8 cellular contexts compared by ENCODE assay signal in the genomic region with DNA sequence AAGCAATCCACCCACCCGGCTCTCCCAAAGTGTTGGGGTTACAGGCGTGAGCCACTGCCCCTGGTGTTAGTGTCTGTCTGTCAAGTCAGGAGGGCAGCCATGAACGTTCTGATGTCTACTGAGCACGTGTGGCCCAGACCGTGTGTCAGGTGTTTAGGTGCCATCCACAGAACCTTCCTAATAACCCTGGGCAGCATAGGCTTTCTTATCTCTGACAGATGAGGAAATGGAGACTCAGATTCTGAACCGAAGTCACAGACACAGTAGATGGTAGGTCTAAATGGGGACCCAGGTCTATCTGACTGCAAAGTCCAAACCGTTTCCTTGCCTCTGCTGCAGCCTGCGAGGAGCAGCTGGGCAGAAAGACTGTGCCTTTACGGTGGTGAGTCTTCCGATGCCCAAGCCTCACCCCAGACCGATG. TPM values are rescaled to one million over a fixed set of nuclear protein-coding genes. Genes with fewer than 3 reads are reported as not detected.
DNase-seq lines count a peak whose midpoint lies in the region; ATAC-seq, FAIRE-seq and TF ChIP-seq lines count a peak whose summit lies in the region.

No MANE protein-coding gene starts in this region.

- no peaks in the 10 kb centered on the region for H3K79me2 ChIP-seq in HepG2 (ENCODE audit: insufficient read depth, low read length)

- in situ Hi-C loops in HepG2 (cut with HindIII; ENCODE audit: extremely low pct_ligation_motif_present, low pct_unique_long_range_greater_than_20kb), result no loop called here

- DNase-seq in heart left ventricle (no peak), left ventricle myocardium superior (no peak), HepG2 (ENCODE audit: low spot score) (no peak), type B pancreatic cell (ENCODE audit: extremely low spot score, unreplicated experiment) (no peak), NCI-H345 treated with DMSO at 0.1 percent for 48 hours (lab: John Stamatoyannopoulos, UW; ENCODE audit: unreplicated experiment) (no peak), DMS79 (lab: John Stamatoyannopoulos, UW) (no peak), GM10248 (ENCODE audit: extremely low spot score) (no peak)
- DNase-seq in activated T-cell treated with anti-CD3 and anti-CD28 coated beads, Interleukin-2, amount 50 U/mL, for 72 hours, result no peak

- H3K4me3 ChIP-seq in heart left ventricle (peak overlapping the region in 11 of 12 donors; percentile 56 to 81 (median 73)), HepG2 (replicated peaks in 1 of 3; ENCODE audit: insufficient read depth in 1 of 3, low read depth in 2 of 3, low read length in 3 of 3) (peak overlapping the region; percentile 43 to 89 (median 71))

- H3K27me3 ChIP-seq in heart left ventricle, result no peaks in the 10 kb centered on the region
- peaks cover 0 to 22% of the 10 kb centered on the region in 2 experiments; a peak in 4 of 5 replicates for H3K27me3 ChIP-seq in HepG2 (ENCODE audit: control insufficient read depth in 1 of 2, insufficient read depth in 2 of 2, low read length in 2 of 2)

- H2AFZ ChIP-seq in HepG2 (ENCODE audit: low read length), result peak overlapping the region; percentile 44

- H3K36me3 Mint-ChIP-seq in activated T-cell treated with anti-CD3 and anti-CD28 coated beads, Interleukin-2, amount 50 U/mL, for 72 hours (ENCODE audit: insufficient read depth in 2 of 2), result no peaks in the 10 kb centered on the region
- H3K36me3 Mint-ChIP-seq in type B pancreatic cell, result no peaks in the 10 kb centered on the region

- H3K9me3 ChIP-seq in heart left ventricle (no peaks in the 10 kb centered on the region), HepG2 (ENCODE audit: low read length) (no peaks in the 10 kb centered on the region)

- no peak for TF ChIP-seq EP300 in HepG2 (IDR thresholded peaks at IDR 0.05; ENCODE audit: low read depth in 2 of 2, low read length in 2 of 2)
- no peak for TF ChIP-seq EP300 in HepG2 (CRISPR knock-in tag; IDR thresholded peaks at IDR 0.05; ENCODE audit: borderline replicate concordance)

- CTCF ChIA-PET in HepG2 (lab: Yijun Ruan, JAX; ENCODE audit: low intra/inter-chr PET ratio, low total read pairs) (interaction anchor here (2.5 kb wide), 1 partner anchor 38 kb away, joined by 12 read pairs; no protein-coding TSS in a partner anchor), GM10248 (lab: Yijun Ruan, JAX) (interaction anchor here (0.7 to 2.1 kb wide), 10 partner anchors 10 to 78 kb away, joined by 3 to 10 read pairs (median 5); no protein-coding TSS in a partner anchor)

- TF ChIP-seq POLR2A in heart left ventricle (IDR thresholded peaks at IDR 0.05), result no peak
- TF ChIP-seq POLR2A in HepG2 (IDR thresholded peaks at IDR 0.05; ENCODE audit: insufficient read depth in 1 of 2, low read depth in 2 of 2, low read length in 2 of 2), result no peak

- peak overlapping the region; percentile 96 for H3K4me2 ChIP-seq in HepG2 (ENCODE audit: low read depth, low read length)

- H3K36me3 ChIP-seq in heart left ventricle (no peaks in the 10 kb centered on the region), HepG2 (replicated peaks in 1 of 2; ENCODE audit: control insufficient read depth in 1 of 2, insufficient read depth in 2 of 2, low read length in 2 of 2) (no peaks in the 10 kb centered on the region)

- H3K27ac ChIP-seq in heart left ventricle (peak overlapping the region in 11 of 12 donors; percentile 91 to 99 (median 94)), HepG2 (ENCODE audit: extremely low read length, insufficient read depth, low read length) (no peak overlapping the region)

- peak overlapping the region; percentile 75 for H3K27ac Mint-ChIP-seq in activated T-cell treated with anti-CD3 and anti-CD28 coated beads, Interleukin-2, amount 50 U/mL, for 72 hours
- H3K27ac Mint-ChIP-seq in type B pancreatic cell, result peak overlapping the region; percentile 23

- H3K4me1 ChIP-seq in heart left ventricle (peaks cover 0 to 90% (median 37%) of the 10 kb centered on the region in 12 donors), HepG2 (ENCODE audit: insufficient read depth, low read length) (peaks cover 76% of the 10 kb centered on the region)

- H3K4me1 Mint-ChIP-seq in activated T-cell treated with anti-CD3 and anti-CD28 coated beads, Interleukin-2, amount 50 U/mL, for 72 hours (ENCODE audit: low read depth), result peaks cover 73% of the 10 kb centered on the region
- H3K4me1 Mint-ChIP-seq in type B pancreatic cell (ENCODE audit: unreplicated experiment), result peaks cover 5% of the 10 kb centered on the region

- no peaks in the 10 kb centered on the region for H4K20me1 ChIP-seq in HepG2 (ENCODE audit: insufficient read depth, low read length)

- H3K9ac ChIP-seq in HepG2 (ENCODE audit: insufficient read depth, low read depth, low read length), result peak overlapping the region; percentile 41; the same call in 1 of the 2 replicates

- POLR2A ChIA-PET in HepG2 (lab: Yijun Ruan, JAX), result interaction anchor here (1.9 to 8.9 kb wide), 3 partner anchors 13 to 19 kb away, joined by 8 to 146 read pairs (median 9); no protein-coding TSS in a partner anchor
- POLR2A ChIA-PET in GM10248 (lab: Yijun Ruan, JAX), result no interaction called here

- FAIRE-seq in HepG2 (lab: Jason Lieb, UNC), result no peak

- H3K27me3 Mint-ChIP-seq in activated T-cell treated with anti-CD3 and anti-CD28 coated beads, Interleukin-2, amount 50 U/mL, for 72 hours (ENCODE audit: low read depth), result no peaks in the 10 kb centered on the region
- peaks cover 58% of the 10 kb centered on the region for H3K27me3 Mint-ChIP-seq in type B pancreatic cell

- intact Hi-C loops in heart left ventricle (cut with DNase I) (loop anchor here in 5 of 10 donors (2.0 to 10.0 kb wide), 4 partner anchors 30 to 150 kb away; a partner anchor contains a TSS), left ventricle myocardium superior (cut with micrococcal nuclease) (no loop called here), HepG2 (cut with micrococcal nuclease; ENCODE audit: unreplicated experiment) (loop anchor here (10.0 kb wide), 1 partner anchor 50 kb away; no protein-coding TSS in a partner anchor)

- TF ChIP-seq CTCF in heart left ventricle (IDR thresholded peaks at IDR 0.05) (no peak), HepG2 (CRISPR knock-in tag; IDR thresholded peaks at IDR 0.05) (no peak), type B pancreatic cell (conservative IDR thresholded peaks at IDR 0.05) (no peak), GM10248 (IDR thresholded peaks at IDR 0.05; ENCODE audit: control extremely low read depth, extremely low read depth, low read depth, missing control alignments) (no peak)

- peak overlapping the region; percentile 78 to 93 for H3K4me3 Mint-ChIP-seq in activated T-cell treated with anti-CD3 and anti-CD28 coated beads, Interleukin-2, amount 50 U/mL, for 72 hours
- peak overlapping the region; percentile 82 for H3K4me3 Mint-ChIP-seq in type B pancreatic cell

- TF ChIP-seq RAD21 in HepG2 (CRISPR knock-in tag; IDR thresholded peaks at IDR 0.05), result no peak

- H3K9me3 Mint-ChIP-seq in activated T-cell treated with anti-CD3 and anti-CD28 coated beads, Interleukin-2, amount 50 U/mL, for 72 hours, result no peaks in the 10 kb centered on the region
- H3K9me3 Mint-ChIP-seq in type B pancreatic cell, result no peaks in the 10 kb centered on the region

- ATAC-seq in heart left ventricle, result no peak
- ATAC-seq in left ventricle myocardium superior, result no peak
- ATAC-seq in activated T-cell treated with anti-CD3 and anti-CD28 coated beads, Interleukin-2, amount 50 U/mL, for 72 hours (replicated peaks in 1 of 2), result peak; percentile 2 to 4
- ATAC-seq in HepG2, result peak; percentile 8

- 53 to 63% (median 56%) methylated on average over 7 to 11 of the region's 11 CpGs for WGBS in heart left ventricle, 4 donors
- WGBS in HepG2 (ENCODE audit: low lambda C conversion rate), result 26% methylated on average over 6 of the region's 11 CpGs

- BruUV-seq in HepG2 (replicated peaks; lab: Mats Ljungman, UMichigan), result no TSS peak

TF ChIP-seq in HepG2, 621 proteins besides CTCF, POLR2A, EP300 and RAD21:
- TF ChIP-seq ARID2 (CRISPR knock-in tag; IDR thresholded peaks at IDR 0.05; ENCODE audit: borderline replicate concordance) (0 out of 2 replicates have a peak, but pooled peaks have one; percentile 57), TCF12 (IDR thresholded peaks at IDR 0.05) (no peak), TCF12 (CRISPR knock-in tag; IDR thresholded peaks at IDR 0.05) (0 out of 2 replicates have a peak, but pooled peaks have one; percentile 42), ARNT2 (CRISPR knock-in tag; IDR thresholded peaks at IDR 0.05; ENCODE audit: low read depth) (no peak; the same call in 1 of the 2 replicates), BHLHE40 (IDR thresholded peaks at IDR 0.05; ENCODE audit: low read length) (0 out of 2 replicates have a peak, but pooled peaks have one; percentile 16)

RNA-seq across cellular contexts. Expression of a gene that starts 0.6 kb away (rescaled TPM):
- total RNA-seq in heart left ventricle (10 to 100 TPM in 6 of 9 donors, 1 to 10 TPM in 3; 5.7 to 26.6 (median 13.1) TPM), left ventricle myocardium superior (15.3 TPM), HepG2 (2016; rRNA removed; fragmentation: Illumina TruSeq; extraction: Trizol) (3.5 and 5.0 TPM in 2 replicates), type B pancreatic cell (ENCODE audit: low replicate concordance) (7.8 and 12.5 TPM in 2 replicates)
- polyA plus RNA-seq in heart left ventricle (1 to 10 TPM; 3.4 to 8.6 TPM), HepG2 (2011; rRNA removed) (24.5 and 30.5 TPM in 2 replicates)
- total RNA-seq in activated T-cell treated with anti-CD3 and anti-CD28 coated beads, Interleukin-2, amount 50 U/mL, for 72 hours, result 10 to 100 TPM in 1 of 2 donors, 1 to 10 TPM in 1; 5.7 to 12.6 TPM
- 0.71 and 0.91 TPM in 2 replicates for total RNA-seq in HepG2 (2016; cell fraction: cytosol; rRNA removed; fragmentation: Illumina TruSeq; extraction: Trizol; ENCODE audit: low read depth)
- total RNA-seq in HepG2 (2016; cell fraction: insoluble cytoplasmic fraction; rRNA removed; fragmentation: Illumina TruSeq; extraction: Trizol), result 1.9 and 4.6 TPM in 2 replicates
- total RNA-seq in HepG2 (2016; cell fraction: membrane; rRNA removed; fragmentation: Illumina TruSeq; extraction: Trizol), result 1.2 and 1.3 TPM in 2 replicates
- 3.7 and 4.0 TPM in 2 replicates for total RNA-seq in HepG2 (2016; cell fraction: nucleus; rRNA removed; fragmentation: Illumina TruSeq; extraction: Trizol)
- polyA plus RNA-seq in HepG2 (2011; cell fraction: cytosol; rRNA removed), result 15.2 and 20.2 TPM in 2 replicates
- polyA plus RNA-seq in HepG2 (2011; cell fraction: nucleus; rRNA removed), result 15.9 and 16.7 TPM in 2 replicates
- 13.7 and 18.5 TPM in 2 replicates for polyA plus RNA-seq in HepG2 (2012)
- polyA plus RNA-seq in HepG2 (2016; cell fraction: cytosol; fragmentation: Illumina TruSeq; extraction: Trizol; ENCODE audit: low read depth), result 0.28 and 0.32 TPM in 2 replicates
- 1.4 and 2.1 TPM in 2 replicates for polyA plus RNA-seq in HepG2 (2016; cell fraction: insoluble cytoplasmic fraction; fragmentation: Illumina TruSeq; extraction: Trizol; ENCODE audit: low read depth)
- 0.60 and 0.65 TPM in 2 replicates for polyA plus RNA-seq in HepG2 (2016; cell fraction: membrane; fragmentation: Illumina TruSeq; extraction: Trizol; ENCODE audit: low read depth)
- polyA plus RNA-seq in HepG2 (2016; cell fraction: nucleus; fragmentation: Illumina TruSeq; extraction: Trizol; ENCODE audit: insufficient read depth, low read depth), result 4.0 and 4.9 TPM in 2 replicates
- 13.3 and 63.4 TPM in 2 replicates for polyA minus RNA-seq in HepG2 (2011; rRNA and poly(A)+ RNA removed; ENCODE audit: low replicate concordance)
- polyA minus RNA-seq in HepG2 (2011; cell fraction: cytosol; rRNA and poly(A)+ RNA removed), result 10.3 and 13.7 TPM in 2 replicates
- polyA minus RNA-seq in HepG2 (2011; cell fraction: nucleus; rRNA and poly(A)+ RNA removed), result 13.4 and 13.8 TPM in 2 replicates

Comparison
In these comparisons a context has a peak if more than half of its experiments do, and no peak if none do; other contexts are left out.
1. ATAC-seq: peak in activated T-cell treated with anti-CD3 and anti-CD28 coated beads, Interleukin-2, amount 50 U/mL, for 72 hours (2 of 2) and HepG2 (single experiment); none in heart left ventricle (0 of 4) and left ventricle myocardium superior (single experiment).